ENCODE assay signal across 23 cellular contexts in the genomic region with DNA sequence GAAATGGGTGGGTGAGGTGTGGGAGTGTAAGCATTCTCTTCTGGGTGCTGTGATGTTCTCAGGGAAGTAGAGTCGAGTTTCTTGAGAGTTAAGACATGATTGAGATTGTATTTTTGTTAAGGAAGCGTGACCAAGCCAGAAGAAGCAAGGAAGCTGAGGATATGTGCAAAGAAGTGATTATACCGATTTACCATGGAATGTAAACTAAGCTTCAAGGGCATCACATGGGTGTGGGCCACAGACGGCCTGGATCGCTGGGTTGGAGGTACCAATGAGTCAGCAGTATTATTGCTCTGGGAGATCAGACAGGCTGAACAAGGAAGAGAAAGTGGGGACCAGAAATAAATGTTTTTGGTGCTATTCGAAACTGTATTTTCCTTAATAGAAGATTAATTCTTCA.
DNase-seq lines count a peak whose midpoint lies in the region; ATAC-seq, FAIRE-seq and TF ChIP-seq lines count a peak whose summit lies in the region.
"Had no signal": no experiment of that assay in that cellular context is flagged by ENCODE, and none has a peak within 500 bp of the region (broad histone marks: within the 10 kb centered on the region; RNA-seq: fewer than 3 reads in every experiment).

No MANE protein-coding gene starts in this region.

- no peak for TF ChIP-seq RAD21 in SK-N-SH (IDR thresholded peaks at IDR 0.05; ENCODE audit: low read length)

- FAIRE-seq in RCC 7860 (lab: Jason Lieb, UNC): no peak
- FAIRE-seq: A204.1, GM12891 had no signal

- whole genome bisulfite sequencing in hepatocyte (ENCODE audit: low lambda C conversion rate, missing lambda C conversion rate): 74% methylated on average over 6 of the region's 6 CpGs
- 33% methylated on average over 6 of the region's 6 CpGs for WGBS in SK-N-SH (ENCODE audit: low lambda C conversion rate)

- H3K4me2 ChIP-seq in hepatocyte: no peak overlapping the region
- no peak overlapping the region for H3K4me2 ChIP-seq in SK-N-SH

- TF ChIP-seq CTCF in AG04450 (IDR thresholded peaks at IDR 0.05; ENCODE audit: low read depth, low read length) (no peak), HEK293 (tag by site-specific recombination; IDR thresholded peaks at IDR 0.05) (no peak), colonic mucosa (IDR thresholded peaks at IDR 0.05) (no peak), hepatocyte (IDR thresholded peaks at IDR 0.05; ENCODE audit: poor library complexity) (no peak), SK-N-SH (IDR thresholded peaks at IDR 0.05) (no peak)

- no peak for TF ChIP-seq EP300 in SK-N-SH (IDR thresholded peaks at IDR 0.05; ENCODE audit: borderline replicate concordance in 1 of 2, low read depth in 1 of 2, low read length in 1 of 2)

- H3K4me1 ChIP-seq in HEK293 (ENCODE audit: control insufficient read depth, insufficient read depth, low read length) (no peaks in the 10 kb centered on the region), colonic mucosa (no peaks in the 10 kb centered on the region), hepatocyte (ENCODE audit: insufficient read depth) (no peaks in the 10 kb centered on the region), SK-N-SH (ENCODE audit: control insufficient read depth in 1 of 2, insufficient read depth in 2 of 2, low read depth in 1 of 2, low read length in 1 of 2) (peaks cover 0 to 8% of the 10 kb centered on the region in 2 experiments; a peak in 2 of 4 replicates)
- H3K4me1 ChIP-seq: left ventricle myocardium inferior, upper lobe of left lung had no signal

- H3K27ac ChIP-seq in AG04450 (ENCODE audit: low read depth, low read length) (no peak overlapping the region), HEK293 (ENCODE audit: extremely low read depth, low read depth, low read length) (no peak overlapping the region), colonic mucosa (no peak overlapping the region), hepatocyte (peak overlapping the region; percentile 2), SK-N-SH (ENCODE audit: low read depth in 2 of 2, low read length in 1 of 2) (no peak overlapping the region)
- H3K27ac ChIP-seq: left ventricle myocardium inferior, upper lobe of left lung had no signal

- no peaks in the 10 kb centered on the region; the same call in 1 of the 2 replicates for H3K9me3 ChIP-seq in AG04450 (ENCODE audit: control insufficient read depth, insufficient read depth, low read length)
- no peaks in the 10 kb centered on the region for H3K9me3 ChIP-seq in HEK293 (ENCODE audit: control insufficient read depth, insufficient read depth, low read depth, low read length)
- no peaks in the 10 kb centered on the region for H3K9me3 ChIP-seq in colonic mucosa
- H3K9me3 ChIP-seq in hepatocyte (ENCODE audit: low read depth): no peaks in the 10 kb centered on the region
- H3K9me3 ChIP-seq in SK-N-SH: no peaks in the 10 kb centered on the region
- H3K9me3 ChIP-seq: left ventricle myocardium inferior, upper lobe of left lung had no signal

- H2AFZ ChIP-seq in hepatocyte (no peak overlapping the region), SK-N-SH (ENCODE audit: low read depth) (no peak overlapping the region)

- peaks cover 3% of the 10 kb centered on the region for H3F3A ChIP-seq in SK-N-SH (replicated peaks; ENCODE audit: insufficient read depth)

- intact Hi-C loops in colonic mucosa (cut with DNase I): no loop called here

- H3K36me3 ChIP-seq in HEK293 (ENCODE audit: control insufficient read depth in 2 of 2, insufficient read depth in 1 of 2, low read length in 2 of 2) (no peaks in the 10 kb centered on the region), colonic mucosa (no peaks in the 10 kb centered on the region), hepatocyte (replicated peaks; ENCODE audit: insufficient read depth, low read depth) (no peaks in the 10 kb centered on the region), SK-N-SH (replicated peaks in 1 of 2; ENCODE audit: control insufficient read depth in 1 of 2, insufficient read depth in 2 of 2, low read length in 1 of 2) (no peaks in the 10 kb centered on the region)
- H3K36me3 ChIP-seq: upper lobe of left lung had no signal

- POLR2A ChIA-PET in AG04450 (lab: Yijun Ruan, JAX): no interaction called here
- POLR2A ChIA-PET in HEK293 (lab: Yijun Ruan, JAX): no interaction called here
- POLR2A ChIA-PET in SK-N-SH (lab: Yijun Ruan, JAX): no interaction called here

- H4K20me1 ChIP-seq in hepatocyte (ENCODE audit: insufficient read depth, poor library complexity, severe bottlenecking): no peaks in the 10 kb centered on the region
- no peaks in the 10 kb centered on the region for H4K20me1 ChIP-seq in SK-N-SH (ENCODE audit: insufficient read depth)

- H3K9ac ChIP-seq in colonic mucosa (ENCODE audit: low read depth in 2 of 2, low read length in 2 of 2) (no peak overlapping the region), SK-N-SH (no peak overlapping the region)

- CTCF ChIA-PET in AG04450 (lab: Charles Lee): interaction anchor here (0.6 to 0.8 kb wide), 2 partner anchors 19 to 203 kb away, joined by 3 to 8 read pairs; no protein-coding TSS in a partner anchor
- CTCF ChIA-PET in HEK293 (lab: Yijun Ruan, JAX): no interaction called here
- CTCF ChIA-PET in SK-N-SH (lab: Yijun Ruan, JAX): no interaction called here

- no peak overlapping the region for H3K4me3 ChIP-seq in AG04450 (ENCODE audit: low read depth, low read length)
- no peak overlapping the region for H3K4me3 ChIP-seq in HEK293 (ENCODE audit: low read depth, low read length)
- H3K4me3 ChIP-seq in colonic mucosa: no peak overlapping the region
- no peak overlapping the region for H3K4me3 ChIP-seq in hepatocyte
- H3K4me3 ChIP-seq in SK-N-SH (ENCODE audit: low read depth in 2 of 2, low read length in 1 of 2): no peak overlapping the region
- H3K4me3 ChIP-seq: left ventricle myocardium inferior, upper lobe of left lung had no signal

- H3K9me2 ChIP-seq in hepatocyte (replicated peaks; ENCODE audit: insufficient read depth) (no peaks in the 10 kb centered on the region), SK-N-SH (no peaks in the 10 kb centered on the region)

- ATAC-seq in HG02588 (IDR thresholded peaks at IDR 0.05; ENCODE audit: unreplicated experiment): no peak
- ATAC-seq: activated CD4-positive, CD25-positive, alpha-beta regulatory T cell treated with anti-CD3 and anti-CD28 coated beads, Interleukin-2, amount 50 U/mL, for 24 hours; activated CD8-positive, alpha-beta T cell treated with anti-CD3 and anti-CD28 coated beads for 36 hours; sciatic nerve had no signal

- H3K27me3 ChIP-seq in AG04450 (ENCODE audit: control insufficient read depth, insufficient read depth, low read length) (no peaks in the 10 kb centered on the region), colonic mucosa (no peaks in the 10 kb centered on the region), hepatocyte (no peaks in the 10 kb centered on the region), SK-N-SH (ENCODE audit: insufficient read depth) (no peaks in the 10 kb centered on the region)
- H3K27me3 ChIP-seq: upper lobe of left lung had no signal

- DNase-seq in AG04450 (ENCODE audit: low read depth, low spot score) (peak; percentile 13), colonic mucosa (peak; percentile 33), hepatocyte (ENCODE audit: low spot score) (peak; percentile 40), RCC 7860 (ENCODE audit: low spot score) (no peak), SK-N-SH (no peak)
- no peak for DNase-seq in effector CD4-positive, alpha-beta T cell
- DNase-seq: activated CD8-positive, alpha-beta T cell treated with anti-CD3 and anti-CD28 coated beads for 36 hours; activated naive CD4-positive, alpha-beta T cell; activated T-cell treated with anti-CD3 and anti-CD28 coated beads, Interleukin-2, amount 50 U/mL, for 24 hours; amygdala; DMS 273 treated with DMSO at 0.1 percent for 48 hours; left ventricle myocardium inferior; NCI-H1417; NCI-H2081 treated with DMSO at 0.1 percent for 48 hours; NCI-H446; SHP77; upper lobe of left lung had no signal

- no peaks in the 10 kb centered on the region for H3K79me2 ChIP-seq in hepatocyte
- no peaks in the 10 kb centered on the region for H3K79me2 ChIP-seq in SK-N-SH (ENCODE audit: insufficient read depth)

TF ChIP-seq in HEK293, 187 proteins besides CTCF, POLR2A, EP300 and RAD21 (continues in another document):
- TF ChIP-seq ZNF16 (tag by site-specific recombination; IDR thresholded peaks at IDR 0.05; ENCODE audit: low read depth) (no peak), ZNF623 (tag by site-specific recombination; IDR thresholded peaks at IDR 0.05) (no peak), ZNF792 (tag by site-specific recombination; IDR thresholded peaks at IDR 0.05) (no peak), ZNF626 (tag by site-specific recombination; IDR thresholded peaks at IDR 0.05) (no peak), BCL11B (tag by site-specific recombination; IDR thresholded peaks at IDR 0.05; ENCODE audit: low read depth) (no peak), ZFP37 (tag by site-specific recombination; IDR thresholded peaks at IDR 0.05) (no peak), ZNF10 (tag by site-specific recombination; IDR thresholded peaks at IDR 0.05) (no peak), ZNF311 (tag by site-specific recombination; IDR thresholded peaks at IDR 0.05; ENCODE audit: borderline replicate concordance) (no peak), ZNF132 (tag by site-specific recombination; IDR thresholded peaks at IDR 0.05; ENCODE audit: borderline replicate concordance) (no peak)

TF ChIP-seq in SK-N-SH, 30 proteins besides CTCF, POLR2A, EP300 and RAD21 (continues in another document):
- TF ChIP-seq TAF1 (IDR thresholded peaks at IDR 0.05; ENCODE audit: borderline replicate concordance, low read depth, low read length) (no peak), NRF1 (IDR thresholded peaks at IDR 0.05; ENCODE audit: low read depth, low read length) (no peak)
- TF ChIP-seq, protein P1, sequence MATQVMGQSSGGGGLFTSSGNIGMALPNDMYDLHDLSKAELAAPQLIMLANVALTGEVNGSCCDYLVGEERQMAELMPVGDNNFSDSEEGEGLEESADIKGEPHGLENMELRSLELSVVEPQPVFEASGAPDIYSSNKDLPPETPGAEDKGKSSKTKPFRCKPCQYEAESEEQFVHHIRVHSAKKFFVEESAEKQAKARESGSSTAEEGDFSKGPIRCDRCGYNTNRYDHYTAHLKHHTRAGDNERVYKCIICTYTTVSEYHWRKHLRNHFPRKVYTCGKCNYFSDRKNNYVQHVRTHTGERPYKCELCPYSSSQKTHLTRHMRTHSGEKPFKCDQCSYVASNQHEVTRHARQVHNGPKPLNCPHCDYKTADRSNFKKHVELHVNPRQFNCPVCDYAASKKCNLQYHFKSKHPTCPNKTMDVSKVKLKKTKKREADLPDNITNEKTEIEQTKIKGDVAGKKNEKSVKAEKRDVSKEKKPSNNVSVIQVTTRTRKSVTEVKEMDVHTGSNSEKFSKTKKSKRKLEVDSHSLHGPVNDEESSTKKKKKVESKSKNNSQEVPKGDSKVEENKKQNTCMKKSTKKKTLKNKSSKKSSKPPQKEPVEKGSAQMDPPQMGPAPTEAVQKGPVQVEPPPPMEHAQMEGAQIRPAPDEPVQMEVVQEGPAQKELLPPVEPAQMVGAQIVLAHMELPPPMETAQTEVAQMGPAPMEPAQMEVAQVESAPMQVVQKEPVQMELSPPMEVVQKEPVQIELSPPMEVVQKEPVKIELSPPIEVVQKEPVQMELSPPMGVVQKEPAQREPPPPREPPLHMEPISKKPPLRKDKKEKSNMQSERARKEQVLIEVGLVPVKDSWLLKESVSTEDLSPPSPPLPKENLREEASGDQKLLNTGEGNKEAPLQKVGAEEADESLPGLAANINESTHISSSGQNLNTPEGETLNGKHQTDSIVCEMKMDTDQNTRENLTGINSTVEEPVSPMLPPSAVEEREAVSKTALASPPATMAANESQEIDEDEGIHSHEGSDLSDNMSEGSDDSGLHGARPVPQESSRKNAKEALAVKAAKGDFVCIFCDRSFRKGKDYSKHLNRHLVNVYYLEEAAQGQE (IDR thresholded peaks at IDR 0.05; ENCODE audit: low read depth, low read length): no peak

Comparison
In these comparisons a context has a peak if more than half of its experiments do, and no peak if none do; other contexts are left out.
1. DNase-seq: peak in AG04450 (single experiment), colonic mucosa (single experiment) and hepatocyte (single experiment); none in effector CD4-positive, alpha-beta T cell (single experiment), RCC 7860 (single experiment) and SK-N-SH (single experiment).